In the genomic region with DNA sequence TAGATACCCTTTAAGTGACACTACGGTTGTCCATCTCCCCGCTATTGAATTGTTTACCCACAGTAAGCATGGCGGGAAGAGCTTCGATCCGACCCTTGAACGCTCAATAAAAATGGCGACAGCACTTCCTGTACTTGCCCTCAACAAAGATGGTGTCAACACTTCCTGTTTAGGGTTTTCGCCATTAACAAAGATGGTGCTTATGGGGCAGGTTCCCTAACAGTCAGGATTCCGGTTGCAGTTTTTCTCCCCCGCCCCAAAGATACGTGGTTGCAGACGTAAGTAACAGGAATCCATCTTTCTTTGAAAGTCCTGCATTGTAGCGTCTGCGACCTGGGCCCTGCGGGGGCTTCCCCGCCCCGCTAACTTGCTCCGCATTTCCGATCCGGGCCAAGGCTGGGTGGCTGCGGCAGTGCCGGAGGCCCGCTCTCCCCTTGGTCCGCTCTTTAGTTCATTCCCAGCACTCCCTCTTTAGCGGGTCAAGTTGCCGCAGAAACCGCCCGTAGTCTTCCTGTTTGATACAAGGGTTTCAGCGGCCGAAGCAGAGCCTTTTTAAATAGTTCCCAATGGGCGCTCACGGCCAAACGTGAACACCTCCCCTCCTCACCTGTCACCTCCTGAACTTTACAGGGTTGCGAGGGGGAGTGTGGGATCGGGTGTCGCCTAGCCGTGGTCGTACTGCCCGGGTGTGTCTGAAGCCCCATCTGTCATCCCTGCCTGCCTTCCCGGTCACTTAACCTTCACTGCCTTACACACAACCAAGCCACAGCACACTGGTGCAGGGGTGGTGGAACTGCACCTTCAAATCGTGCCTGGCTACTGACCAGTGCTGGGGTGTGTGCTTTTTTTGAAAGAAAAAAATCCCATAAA, we compare ENCODE assay signal across 1 cellular context.
TF ChIP-seq lines count a peak whose summit lies in the region.

Gene CRADD, plus strand, starts transcription at position 181 of the 870 bp plus-strand sequence.

TF ChIP-seq in K562, 482 proteins besides CTCF, POLR2A, EP300 and RAD21 (continued from another document and continues in another):
- TF ChIP-seq ZBTB40 (IDR thresholded peaks at IDR 0.05), result peak; percentile 92
- no peak for TF ChIP-seq ZBTB40 (CRISPR knock-in tag; IDR thresholded peaks at IDR 0.05)
- no peak; a peak in 1 of 4 replicates for TF ChIP-seq TRIM24 (IDR thresholded peaks at IDR 0.05)
- peak; percentile 76 for TF ChIP-seq ASH1L (IDR thresholded peaks at IDR 0.05; ENCODE audit: borderline replicate concordance, low read depth, partially characterized antibody)
- TF ChIP-seq ZNF175 (CRISPR knock-in tag; IDR thresholded peaks at IDR 0.05; ENCODE audit: low read depth), result peak; percentile 89; the same call in 1 of the 2 replicates
- peak; percentile 91 for TF ChIP-seq TAF1 (IDR thresholded peaks at IDR 0.05; ENCODE audit: control insufficient read depth, extremely low read depth, insufficient read depth, low read length, severe bottlenecking)
- TF ChIP-seq CBX5 (IDR thresholded peaks at IDR 0.05; ENCODE audit: borderline replicate concordance, low read depth), result 0 out of 2 replicates have a peak, but pooled peaks have one; percentile 18
- TF ChIP-seq ZNF507 (tag; conservative IDR thresholded peaks at IDR 0.05), result no peak
- TF ChIP-seq CBX3 (IDR thresholded peaks at IDR 0.05; ENCODE audit: borderline replicate concordance in 1 of 2, low read length in 2 of 2), result peak in 1 of 2 experiments; percentile 32; a peak in 1 of 3 replicates
- TF ChIP-seq, protein P1, sequence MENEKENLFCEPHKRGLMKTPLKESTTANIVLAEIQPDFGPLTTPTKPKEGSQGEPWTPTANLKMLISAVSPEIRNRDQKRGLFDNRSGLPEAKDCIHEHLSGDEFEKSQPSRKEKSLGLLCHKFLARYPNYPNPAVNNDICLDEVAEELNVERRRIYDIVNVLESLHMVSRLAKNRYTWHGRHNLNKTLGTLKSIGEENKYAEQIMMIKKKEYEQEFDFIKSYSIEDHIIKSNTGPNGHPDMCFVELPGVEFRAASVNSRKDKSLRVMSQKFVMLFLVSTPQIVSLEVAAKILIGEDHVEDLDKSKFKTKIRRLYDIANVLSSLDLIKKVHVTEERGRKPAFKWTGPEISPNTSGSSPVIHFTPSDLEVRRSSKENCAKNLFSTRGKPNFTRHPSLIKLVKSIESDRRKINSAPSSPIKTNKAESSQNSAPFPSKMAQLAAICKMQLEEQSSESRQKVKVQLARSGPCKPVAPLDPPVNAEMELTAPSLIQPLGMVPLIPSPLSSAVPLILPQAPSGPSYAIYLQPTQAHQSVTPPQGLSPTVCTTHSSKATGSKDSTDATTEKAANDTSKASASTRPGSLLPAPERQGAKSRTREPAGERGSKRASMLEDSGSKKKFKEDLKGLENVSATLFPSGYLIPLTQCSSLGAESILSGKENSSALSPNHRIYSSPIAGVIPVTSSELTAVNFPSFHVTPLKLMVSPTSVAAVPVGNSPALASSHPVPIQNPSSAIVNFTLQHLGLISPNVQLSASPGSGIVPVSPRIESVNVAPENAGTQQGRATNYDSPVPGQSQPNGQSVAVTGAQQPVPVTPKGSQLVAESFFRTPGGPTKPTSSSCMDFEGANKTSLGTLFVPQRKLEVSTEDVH (IDR thresholded peaks at IDR 0.05; ENCODE audit: low read depth, partially characterized antibody), result peak; percentile 88
- peak; percentile 45 for TF ChIP-seq NFIC (IDR thresholded peaks at IDR 0.05)
- TF ChIP-seq, protein P2, sequence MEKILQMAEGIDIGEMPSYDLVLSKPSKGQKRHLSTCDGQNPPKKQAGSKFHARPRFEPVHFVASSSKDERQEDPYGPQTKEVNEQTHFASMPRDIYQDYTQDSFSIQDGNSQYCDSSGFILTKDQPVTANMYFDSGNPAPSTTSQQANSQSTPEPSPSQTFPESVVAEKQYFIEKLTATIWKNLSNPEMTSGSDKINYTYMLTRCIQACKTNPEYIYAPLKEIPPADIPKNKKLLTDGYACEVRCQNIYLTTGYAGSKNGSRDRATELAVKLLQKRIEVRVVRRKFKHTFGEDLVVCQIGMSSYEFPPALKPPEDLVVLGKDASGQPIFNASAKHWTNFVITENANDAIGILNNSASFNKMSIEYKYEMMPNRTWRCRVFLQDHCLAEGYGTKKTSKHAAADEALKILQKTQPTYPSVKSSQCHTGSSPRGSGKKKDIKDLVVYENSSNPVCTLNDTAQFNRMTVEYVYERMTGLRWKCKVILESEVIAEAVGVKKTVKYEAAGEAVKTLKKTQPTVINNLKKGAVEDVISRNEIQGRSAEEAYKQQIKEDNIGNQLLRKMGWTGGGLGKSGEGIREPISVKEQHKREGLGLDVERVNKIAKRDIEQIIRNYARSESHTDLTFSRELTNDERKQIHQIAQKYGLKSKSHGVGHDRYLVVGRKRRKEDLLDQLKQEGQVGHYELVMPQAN (IDR thresholded peaks at IDR 0.05; ENCODE audit: borderline replicate concordance), result peak; percentile 45; the same call in 1 of the 2 replicates
- TF ChIP-seq ZC3H4 (CRISPR knock-in tag; IDR thresholded peaks at IDR 0.05; ENCODE audit: borderline replicate concordance), result no peak
- TF ChIP-seq SAFB2 (IDR thresholded peaks at IDR 0.05; ENCODE audit: borderline replicate concordance, low read depth, low read length, severe bottlenecking), result no peak
- peak; percentile 80 for TF ChIP-seq POLR2G (IDR thresholded peaks at IDR 0.05; ENCODE audit: low read depth, low read length)
- TF ChIP-seq PBX2 (CRISPR knock-in tag; IDR thresholded peaks at IDR 0.05; ENCODE audit: low read depth), result no peak
- peak; percentile 57; the same call in 1 of the 2 replicates for TF ChIP-seq PBX2 (tag; conservative IDR thresholded peaks at IDR 0.05; ENCODE audit: low read depth)
- TF ChIP-seq NCOR1 (IDR thresholded peaks at IDR 0.05), result peak; percentile 42; the same call in 1 of the 2 replicates
- peak; percentile 99 to 100 (median 100) for TF ChIP-seq YY1 (IDR thresholded peaks at IDR 0.05; ENCODE audit: borderline replicate concordance in 1 of 3, control insufficient read depth in 1 of 3, extremely low read depth in 1 of 3, insufficient read depth in 3 of 3, insufficient read length in 1 of 3, insufficient replicate concordance in 2 of 3, low read depth in 1 of 3, low read length in 2 of 3)
- TF ChIP-seq SIN3B (IDR thresholded peaks at IDR 0.05; ENCODE audit: low read depth), result peak; percentile 77
- 0 out of 2 replicates have a peak, but pooled peaks have one; percentile 20 for TF ChIP-seq XRCC5 (IDR thresholded peaks at IDR 0.05; ENCODE audit: low read depth, low read length)
- TF ChIP-seq HNRNPL (IDR thresholded peaks at IDR 0.05; ENCODE audit: low read depth, low read length), result no peak
- TF ChIP-seq, protein P3, sequence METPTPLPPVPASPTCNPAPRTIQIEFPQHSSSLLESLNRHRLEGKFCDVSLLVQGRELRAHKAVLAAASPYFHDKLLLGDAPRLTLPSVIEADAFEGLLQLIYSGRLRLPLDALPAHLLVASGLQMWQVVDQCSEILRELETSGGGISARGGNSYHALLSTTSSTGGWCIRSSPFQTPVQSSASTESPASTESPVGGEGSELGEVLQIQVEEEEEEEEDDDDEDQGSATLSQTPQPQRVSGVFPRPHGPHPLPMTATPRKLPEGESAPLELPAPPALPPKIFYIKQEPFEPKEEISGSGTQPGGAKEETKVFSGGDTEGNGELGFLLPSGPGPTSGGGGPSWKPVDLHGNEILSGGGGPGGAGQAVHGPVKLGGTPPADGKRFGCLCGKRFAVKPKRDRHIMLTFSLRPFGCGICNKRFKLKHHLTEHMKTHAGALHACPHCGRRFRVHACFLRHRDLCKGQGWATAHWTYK (CRISPR knock-in tag; IDR thresholded peaks at IDR 0.05), result peak; percentile 76
- TF ChIP-seq PTBP1 (IDR thresholded peaks at IDR 0.05; ENCODE audit: low read depth, low read length), result no peak
- TF ChIP-seq RCOR1 (IDR thresholded peaks at IDR 0.05; ENCODE audit: borderline replicate concordance in 1 of 2, low read depth in 2 of 2, low read length in 2 of 2), result no peak
- peak; percentile 16; the same call in 1 of the 2 replicates for TF ChIP-seq NCOA6 (IDR thresholded peaks at IDR 0.05)
- TF ChIP-seq ATF1 (CRISPR knock-in tag; IDR thresholded peaks at IDR 0.05), result no peak
- peak; percentile 93 for TF ChIP-seq ATF1 (tag; IDR thresholded peaks at IDR 0.05)
- peak; percentile 91 for TF ChIP-seq ETV5 (CRISPR knock-in tag; IDR thresholded peaks at IDR 0.05; ENCODE audit: low read depth)
- TF ChIP-seq PRMT5 (CRISPR knock-in tag; IDR thresholded peaks at IDR 0.05), result no peak
- 0 out of 2 replicates have a peak, but pooled peaks have one; percentile 10 for TF ChIP-seq THRB (CRISPR knock-in tag; conservative IDR thresholded peaks at IDR 0.05)
- no peak for TF ChIP-seq RFX7 (CRISPR knock-in tag; IDR thresholded peaks at IDR 0.05)
